ENCODE assay signal across 16 cellular contexts in the genomic region with DNA sequence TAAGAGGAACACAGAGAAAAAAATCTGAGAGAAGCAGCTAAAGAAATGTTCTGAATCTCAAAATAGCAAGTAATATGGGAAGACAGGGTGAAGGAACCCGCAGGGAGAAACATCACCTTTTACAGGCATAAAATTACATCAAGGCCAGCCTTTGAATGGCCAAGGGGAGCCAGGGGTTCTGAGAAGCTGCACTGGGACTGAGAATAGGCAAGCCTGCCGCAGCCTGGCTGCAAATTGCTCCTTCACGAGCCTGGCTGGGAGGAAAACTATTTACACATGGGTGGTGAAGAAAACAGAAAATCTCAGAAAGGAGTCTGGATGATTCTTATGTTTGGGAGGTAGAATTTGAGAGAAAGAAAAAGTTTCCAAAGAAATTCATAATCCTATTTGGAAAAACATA.
DNase-seq lines count a peak whose midpoint lies in the region; ATAC-seq and TF ChIP-seq lines count a peak whose summit lies in the region.
"Had no signal": no experiment of that assay in that cellular context is flagged by ENCODE, and none has a peak within 500 bp of the region (broad histone marks: within the 10 kb centered on the region; RNA-seq: fewer than 3 reads in every experiment).

No MANE protein-coding gene starts in this region.

- H2AFZ ChIP-seq in PC-9, result 0 out of 2 replicates have a peak overlapping the region, but pooled peaks have one; percentile 6
- H2AFZ ChIP-seq in SK-N-SH (ENCODE audit: low read depth), result no peak overlapping the region
- H2AFZ ChIP-seq: GM23248 had no signal

- H4K20me1 ChIP-seq in PC-9 (ENCODE audit: insufficient read depth) (no peaks in the 10 kb centered on the region), SK-N-SH (ENCODE audit: insufficient read depth) (no peaks in the 10 kb centered on the region)
- H4K20me1 ChIP-seq: BLaER1 treated with 17β-estradiol and CSF1 and Interleukin-3, amounts not matched to agents 10 nM and 100 nM had no signal

- TF ChIP-seq CTCF in cardiac muscle cell (IDR thresholded peaks at IDR 0.05; ENCODE audit: low read depth, low read length) (no peak), heart left ventricle (IDR thresholded peaks at IDR 0.05) (no peak), PC-9 (conservative IDR thresholded peaks at IDR 0.05) (no peak), transverse colon (IDR thresholded peaks at IDR 0.05) (no peak), SK-N-SH (IDR thresholded peaks at IDR 0.05) (no peak)

- no peaks in the 10 kb centered on the region for H3K9me3 ChIP-seq in cardiac muscle cell (ENCODE audit: low read depth)
- no peaks in the 10 kb centered on the region for H3K9me3 ChIP-seq in heart left ventricle
- H3K9me3 ChIP-seq in PC-9 (ENCODE audit: insufficient read depth, low read depth), result no peaks in the 10 kb centered on the region
- H3K9me3 ChIP-seq in transverse colon, result no peaks in the 10 kb centered on the region
- no peaks in the 10 kb centered on the region for H3K9me3 ChIP-seq in SK-N-SH
- H3K9me3 ChIP-seq: BLaER1 treated with 17β-estradiol and CSF1 and Interleukin-3, amounts not matched to agents 10 nM and 100 nM; HAP-1 had no signal

- peak in 1 of 2 donors; percentile 28 for DNase-seq in cardiac muscle cell (ENCODE audit: low read depth in 1 of 2, low spot score in 1 of 2)
- DNase-seq in heart left ventricle, result no peak
- DNase-seq in PC-9, result no peak
- peak; percentile 12 for DNase-seq in left kidney (ENCODE audit: low read depth, low spot score)
- no peak for DNase-seq in transverse colon
- DNase-seq in T-helper 2 cell, result no peak
- no peak for DNase-seq in SK-N-SH
- DNase-seq: ACHN; CD4-positive, CD25-positive, alpha-beta regulatory T cell; DMS 273 treated with DMSO at 0.1 percent for 48 hours; GM23248; HFFc6 had no signal

- H3K79me2 ChIP-seq in PC-9 (ENCODE audit: low read depth), result no peaks in the 10 kb centered on the region
- no peaks in the 10 kb centered on the region for H3K79me2 ChIP-seq in SK-N-SH (ENCODE audit: insufficient read depth)

- H3K9me2 ChIP-seq in PC-9 (ENCODE audit: insufficient read depth) (no peaks in the 10 kb centered on the region), SK-N-SH (no peaks in the 10 kb centered on the region)

- WGBS in heart left ventricle, 4 donors, result 69 to 85% (median 76%) methylated on average over 3 of the region's 3 CpGs
- WGBS in transverse colon (ENCODE audit: low coverage in 1 of 2), 2 donors, result 50 to 63% methylated on average over 3 of the region's 3 CpGs
- 4% methylated on average over 3 of the region's 3 CpGs for WGBS in SK-N-SH (ENCODE audit: low lambda C conversion rate)

- intact Hi-C loops in heart left ventricle (cut with DNase I) (no loop called here), PC-9 (cut with micrococcal nuclease; ENCODE audit: unreplicated experiment) (no loop called here), transverse colon (cut with DNase I; ENCODE audit: low total_unique reads) (no loop called here)

- H3K9ac ChIP-seq in SK-N-SH, result no peak overlapping the region
- H3K9ac ChIP-seq: BLaER1 treated with 17β-estradiol and CSF1 and Interleukin-3, amounts not matched to agents 10 nM and 100 nM; GM23248 had no signal

- H3K4me2 ChIP-seq in PC-9 (no peak overlapping the region), SK-N-SH (no peak overlapping the region)
- H3K4me2 ChIP-seq: BLaER1 treated with 17β-estradiol and CSF1 and Interleukin-3, amounts not matched to agents 10 nM and 100 nM had no signal

- no peak for ATAC-seq in heart left ventricle
- no peak for ATAC-seq in HG03571 (IDR thresholded peaks at IDR 0.05; ENCODE audit: unreplicated experiment)

- H3K36me3 ChIP-seq in cardiac muscle cell (no peaks in the 10 kb centered on the region), heart left ventricle (no peaks in the 10 kb centered on the region), PC-9 (ENCODE audit: low read depth) (no peaks in the 10 kb centered on the region), transverse colon (no peaks in the 10 kb centered on the region), SK-N-SH (replicated peaks in 1 of 2; ENCODE audit: control insufficient read depth in 1 of 2, insufficient read depth in 2 of 2, low read length in 1 of 2) (no peaks in the 10 kb centered on the region)
- H3K36me3 ChIP-seq: BLaER1 treated with 17β-estradiol and CSF1 and Interleukin-3, amounts not matched to agents 10 nM and 100 nM; HAP-1 had no signal

- TF ChIP-seq RAD21 in SK-N-SH (IDR thresholded peaks at IDR 0.05; ENCODE audit: low read length), result no peak

- BruUV-seq in PC-9 (replicated peaks; lab: Mats Ljungman, UMichigan), result no TSS peak

- H3K27ac ChIP-seq in cardiac muscle cell (peak overlapping the region; percentile 90), heart left ventricle (no peak overlapping the region), PC-9 (no peak overlapping the region), transverse colon (no peak overlapping the region), SK-N-SH (ENCODE audit: low read depth in 2 of 2, low read length in 1 of 2) (no peak overlapping the region)
- H3K27ac ChIP-seq: BLaER1 treated with 17β-estradiol and CSF1 and Interleukin-3, amounts not matched to agents 10 nM and 100 nM; GM23248; HL-60 had no signal

- no peak for TF ChIP-seq EP300 in transverse colon (IDR thresholded peaks at IDR 0.05; ENCODE audit: low read depth)
- TF ChIP-seq EP300 in SK-N-SH (IDR thresholded peaks at IDR 0.05; ENCODE audit: borderline replicate concordance in 1 of 2, low read depth in 1 of 2, low read length in 1 of 2), result no peak

- H3K4me3 ChIP-seq in cardiac muscle cell (no peak overlapping the region), heart left ventricle (no peak overlapping the region), PC-9 (no peak overlapping the region), transverse colon (no peak overlapping the region), SK-N-SH (ENCODE audit: low read depth in 2 of 2, low read length in 1 of 2) (no peak overlapping the region)
- H3K4me3 ChIP-seq: BLaER1 treated with 17β-estradiol and CSF1 and Interleukin-3, amounts not matched to agents 10 nM and 100 nM; GM23248; HAP-1 had no signal

- in situ Hi-C loops in transverse colon (cut with MboI; ENCODE audit: low pct_ligation_motif_present in 1 of 4, low pct_unique_long_range_greater_than_20kb in 1 of 4, low sequenced_read_pairs in 3 of 4), result loop anchor here in 1 of 4 donors (25.0 kb wide), 1 partner anchor 282 kb away; no protein-coding TSS in a partner anchor

- H3K27me3 ChIP-seq in cardiac muscle cell (no peaks in the 10 kb centered on the region), heart left ventricle (no peaks in the 10 kb centered on the region), PC-9 (ENCODE audit: insufficient read depth, low read depth) (no peaks in the 10 kb centered on the region), transverse colon (no peaks in the 10 kb centered on the region), SK-N-SH (ENCODE audit: insufficient read depth) (peaks cover 31% of the 10 kb centered on the region; the same call in 1 of the 2 replicates)
- H3K27me3 ChIP-seq: BLaER1 treated with 17β-estradiol and CSF1 and Interleukin-3, amounts not matched to agents 10 nM and 100 nM had no signal

- TF ChIP-seq POLR2A in heart left ventricle (IDR thresholded peaks at IDR 0.05) (no peak), transverse colon (IDR thresholded peaks at IDR 0.05) (no peak)

- H3F3A ChIP-seq in PC-9 (ENCODE audit: insufficient read depth, low read depth) (no peaks in the 10 kb centered on the region; the same call in 1 of the 2 replicates), SK-N-SH (replicated peaks; ENCODE audit: insufficient read depth) (no peaks in the 10 kb centered on the region)

- H3K4me1 ChIP-seq in cardiac muscle cell (ENCODE audit: low read depth) (peaks cover 42% of the 10 kb centered on the region), heart left ventricle (peaks cover 0 to 9% (median 0%) of the 10 kb centered on the region in 12 donors), PC-9 (replicated peaks; ENCODE audit: insufficient read depth) (peaks cover 5% of the 10 kb centered on the region; the same call in 1 of the 2 replicates), transverse colon (no peaks in the 10 kb centered on the region), SK-N-SH (ENCODE audit: control insufficient read depth in 1 of 2, insufficient read depth in 2 of 2, low read depth in 1 of 2, low read length in 1 of 2) (no peaks in the 10 kb centered on the region)
- H3K4me1 ChIP-seq: BLaER1 treated with 17β-estradiol and CSF1 and Interleukin-3, amounts not matched to agents 10 nM and 100 nM; HAP-1 had no signal

- POLR2A ChIA-PET in PC-9 (lab: Charles Lee; ENCODE audit: unreplicated experiment) (no interaction called here), SK-N-SH (lab: Yijun Ruan, JAX) (no interaction called here)

- CTCF ChIA-PET in PC-9 (lab: Charles Lee) (no interaction called here), SK-N-SH (lab: Yijun Ruan, JAX) (no interaction called here)

TF ChIP-seq in SK-N-SH, 30 proteins besides CTCF, POLR2A, EP300 and RAD21 (continues in another document):
- TF ChIP-seq, protein P1, sequence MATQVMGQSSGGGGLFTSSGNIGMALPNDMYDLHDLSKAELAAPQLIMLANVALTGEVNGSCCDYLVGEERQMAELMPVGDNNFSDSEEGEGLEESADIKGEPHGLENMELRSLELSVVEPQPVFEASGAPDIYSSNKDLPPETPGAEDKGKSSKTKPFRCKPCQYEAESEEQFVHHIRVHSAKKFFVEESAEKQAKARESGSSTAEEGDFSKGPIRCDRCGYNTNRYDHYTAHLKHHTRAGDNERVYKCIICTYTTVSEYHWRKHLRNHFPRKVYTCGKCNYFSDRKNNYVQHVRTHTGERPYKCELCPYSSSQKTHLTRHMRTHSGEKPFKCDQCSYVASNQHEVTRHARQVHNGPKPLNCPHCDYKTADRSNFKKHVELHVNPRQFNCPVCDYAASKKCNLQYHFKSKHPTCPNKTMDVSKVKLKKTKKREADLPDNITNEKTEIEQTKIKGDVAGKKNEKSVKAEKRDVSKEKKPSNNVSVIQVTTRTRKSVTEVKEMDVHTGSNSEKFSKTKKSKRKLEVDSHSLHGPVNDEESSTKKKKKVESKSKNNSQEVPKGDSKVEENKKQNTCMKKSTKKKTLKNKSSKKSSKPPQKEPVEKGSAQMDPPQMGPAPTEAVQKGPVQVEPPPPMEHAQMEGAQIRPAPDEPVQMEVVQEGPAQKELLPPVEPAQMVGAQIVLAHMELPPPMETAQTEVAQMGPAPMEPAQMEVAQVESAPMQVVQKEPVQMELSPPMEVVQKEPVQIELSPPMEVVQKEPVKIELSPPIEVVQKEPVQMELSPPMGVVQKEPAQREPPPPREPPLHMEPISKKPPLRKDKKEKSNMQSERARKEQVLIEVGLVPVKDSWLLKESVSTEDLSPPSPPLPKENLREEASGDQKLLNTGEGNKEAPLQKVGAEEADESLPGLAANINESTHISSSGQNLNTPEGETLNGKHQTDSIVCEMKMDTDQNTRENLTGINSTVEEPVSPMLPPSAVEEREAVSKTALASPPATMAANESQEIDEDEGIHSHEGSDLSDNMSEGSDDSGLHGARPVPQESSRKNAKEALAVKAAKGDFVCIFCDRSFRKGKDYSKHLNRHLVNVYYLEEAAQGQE (IDR thresholded peaks at IDR 0.05; ENCODE audit: low read depth, low read length), result no peak
- TF ChIP-seq ELF1 (IDR thresholded peaks at IDR 0.05), result no peak
- TF ChIP-seq TAF1 (IDR thresholded peaks at IDR 0.05; ENCODE audit: borderline replicate concordance, low read depth, low read length), result no peak
- no peak for TF ChIP-seq NFIC (IDR thresholded peaks at IDR 0.05; ENCODE audit: borderline replicate concordance)
- TF ChIP-seq EZH2phosphoT487 (IDR thresholded peaks at IDR 0.05; ENCODE audit: borderline replicate concordance, low read depth), result no peak
